8 cellular contexts compared by ENCODE assay signal in genomic region chr16:63289834-63290460, GRCh38.
DNase-seq lines count a peak whose midpoint lies in the region; ATAC-seq, FAIRE-seq and TF ChIP-seq lines count a peak whose summit lies in the region.

No MANE protein-coding gene starts in this region.

- no peak for FAIRE-seq in GM19239 (lab: Jason Lieb, UNC)

- H3K36me3 ChIP-seq in kidney epithelial cell (ENCODE audit: control insufficient read depth, insufficient read depth, low read length) = no peaks in the 10 kb centered on the region

- in situ Hi-C loops in ACHN (cut with HindIII; ENCODE audit: low pct_ligation_motif_present, low pct_unique_long_range_greater_than_20kb, low sequenced_read_pairs) = no loop called here
- in situ Hi-C loops in astrocyte of the spinal cord (cut with HindIII; ENCODE audit: low sequenced_read_pairs) = no loop called here

- H3K27me3 ChIP-seq in kidney epithelial cell (ENCODE audit: control insufficient read depth, insufficient read depth, low read length) = no peaks in the 10 kb centered on the region

- no peak for ATAC-seq in HG02763 (IDR thresholded peaks at IDR 0.05; ENCODE audit: unreplicated experiment)
- no peak for ATAC-seq in HG02840 (IDR thresholded peaks at IDR 0.05; ENCODE audit: low FRiP score, unreplicated experiment)

- DNase-seq in ACHN = peak; percentile 73
- DNase-seq in GM19239 (ENCODE audit: insufficient read length, low spot score) = peak; percentile 1
- DNase-seq in NCI-H2196 treated with DMSO at 0.1 percent for 48 hours (lab: John Stamatoyannopoulos, UW; ENCODE audit: unreplicated experiment) = peak; percentile 1
- peak; percentile 1 for DNase-seq in astrocyte of the spinal cord (ENCODE audit: low read depth, low spot score)
- no peak for DNase-seq in kidney epithelial cell (ENCODE audit: low read depth)
- no peak for DNase-seq in NK-92 (lab: John Stamatoyannopoulos, UW; ENCODE audit: unreplicated experiment)

- no peak overlapping the region for H3K4me3 ChIP-seq in astrocyte of the spinal cord (ENCODE audit: low read depth, low read length)
- no peak overlapping the region for H3K4me3 ChIP-seq in kidney epithelial cell (ENCODE audit: low read depth, low read length)

- TF ChIP-seq CTCF in astrocyte of the spinal cord (IDR thresholded peaks at IDR 0.05; ENCODE audit: low read depth, low read length) (peak; percentile 57), kidney epithelial cell (IDR thresholded peaks at IDR 0.05; ENCODE audit: insufficient read depth, low read length, poor library complexity, severe bottlenecking) (peak; percentile 90)

Comparison
In these comparisons a context has a peak if more than half of its experiments do, and no peak if none do; other contexts are left out.
1. DNase-seq: peak in ACHN (single experiment), GM19239 (single experiment), NCI-H2196 treated with DMSO at 0.1 percent for 48 hours (single experiment) and astrocyte of the spinal cord (single experiment); none in kidney epithelial cell (single experiment) and NK-92 (single experiment).